In the genomic region with DNA sequence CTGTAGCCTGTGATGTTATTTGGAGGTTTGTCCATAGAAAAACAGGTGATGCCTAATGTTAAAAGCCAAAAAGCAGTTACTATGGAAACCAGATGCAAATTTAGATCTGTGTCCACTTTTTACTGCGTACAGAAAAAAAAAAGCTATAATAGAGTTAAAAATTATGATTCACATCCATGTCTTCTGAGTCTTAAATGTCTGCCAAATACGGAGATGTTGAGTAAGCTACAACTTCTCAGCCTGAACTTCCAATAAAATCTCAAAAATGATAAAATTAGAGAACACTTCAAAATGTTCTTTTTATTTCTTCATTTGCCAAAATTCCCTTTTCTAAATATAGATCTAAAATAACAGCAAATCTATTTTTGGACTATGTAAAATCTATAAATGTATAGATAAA, we compare ENCODE assay signal across 19 cellular contexts.
DNase-seq lines count a peak whose midpoint lies in the region; ATAC-seq, FAIRE-seq and TF ChIP-seq lines count a peak whose summit lies in the region.
"Had no signal": no experiment of that assay in that cellular context is flagged by ENCODE, and none has a peak within 500 bp of the region (broad histone marks: within the 10 kb centered on the region; RNA-seq: fewer than 3 reads in every experiment).

No MANE protein-coding gene starts in this region.

- CTCF ChIA-PET in BJ (lab: Yijun Ruan, JAX): interaction anchor here (0.9 kb wide), 1 partner anchor 29 kb away, joined by 3 read pairs; no protein-coding TSS in a partner anchor

- intact Hi-C loops in pancreas (cut with DNase I): no loop called here

- DNase-seq in BJ (ENCODE audit: low read depth) (peak; percentile 8), adipocyte (ENCODE audit: low read depth) (peak; percentile 83), fibroblast of peridontal ligament (ENCODE audit: extremely low read depth) (peak; percentile 85), stromal cell of bone marrow (ENCODE audit: low read depth) (peak; percentile 62), DMS 273 (lab: John Stamatoyannopoulos, UW; ENCODE audit: unreplicated experiment) (no peak), pancreas (no peak), mucosa of gallbladder (ENCODE audit: low spot score) (no peak)
- DNase-seq: CD4-positive, alpha-beta T cell; DMS79; KBM-7; NCI-H1417 treated with DMSO at 0.1 percent for 48 hours; NCI-H2029 treated with DMSO at 0.1 percent for 48 hours; NCI-H2171 treated with DMSO at 0.1 percent for 48 hours; NCI-H446 treated with DMSO at 0.1 percent for 48 hours; NCI-H748 treated with DMSO at 0.1 percent for 48 hours; RPMI8226 had no signal

- H3K36me3 ChIP-seq in BJ (ENCODE audit: control insufficient read depth, insufficient read depth, low read length) (no peaks in the 10 kb centered on the region), adipocyte (ENCODE audit: control insufficient read depth, insufficient read depth, low read length, severe bottlenecking) (no peaks in the 10 kb centered on the region), pancreas (no peaks in the 10 kb centered on the region)

- H3K4me3 ChIP-seq in BJ (ENCODE audit: low read depth, low read length) (no peak overlapping the region), adipocyte (ENCODE audit: low read length) (peak overlapping the region; percentile 1), pancreas (no peak overlapping the region)
- H3K4me3 ChIP-seq: A549, GM23338 had no signal

- H3K4me1 ChIP-seq in adipocyte (ENCODE audit: control insufficient read depth, insufficient read depth, low read length) (peaks cover 28% of the 10 kb centered on the region), pancreas (no peaks in the 10 kb centered on the region)
- H3K4me1 ChIP-seq: A549 had no signal

- H3K27ac ChIP-seq in pancreas: no peak overlapping the region
- H3K27ac ChIP-seq: A549 had no signal

- peak overlapping the region; percentile 33 for H3K9ac ChIP-seq in adipocyte (ENCODE audit: low read length)

- no peak for FAIRE-seq in pancreas (lab: Jason Lieb, UNC)
- FAIRE-seq: A549 had no signal

- H3K9me3 ChIP-seq in adipocyte (ENCODE audit: control insufficient read depth, low read length) (no peaks in the 10 kb centered on the region), pancreas (no peaks in the 10 kb centered on the region)
- H3K9me3 ChIP-seq: A549 had no signal

- H3K27me3 ChIP-seq in BJ (ENCODE audit: control insufficient read depth, insufficient read depth, low read length) (no peaks in the 10 kb centered on the region), adipocyte (replicated peaks; ENCODE audit: control insufficient read depth, insufficient read depth, low read length) (no peaks in the 10 kb centered on the region), pancreas (no peaks in the 10 kb centered on the region)

- WGBS in pancreas, 2 donors: 56 to 79% methylated on average over 2 of the region's 2 CpGs

- no peak for ATAC-seq in GM19455 (IDR thresholded peaks at IDR 0.05; ENCODE audit: unreplicated experiment)
- no peak for ATAC-seq in pancreas
- ATAC-seq: A549, GM23338 had no signal

- POLR2A ChIA-PET in BJ (lab: Charles Lee): no interaction called here

- no peak for TF ChIP-seq CTCF in BJ (IDR thresholded peaks at IDR 0.05; ENCODE audit: insufficient read depth, low read depth, low read length)
- TF ChIP-seq CTCF in pancreas (IDR thresholded peaks at IDR 0.05): no peak

Comparison
In these comparisons a context has a peak if more than half of its experiments do, and no peak if none do; other contexts are left out.
1. DNase-seq: peak in BJ (single experiment), adipocyte (single experiment), fibroblast of peridontal ligament (single experiment) and stromal cell of bone marrow (single experiment); none in DMS 273 (single experiment), pancreas (0 of 6) and mucosa of gallbladder (single experiment).